1 cellular context compared by ENCODE assay signal in the genomic region with DNA sequence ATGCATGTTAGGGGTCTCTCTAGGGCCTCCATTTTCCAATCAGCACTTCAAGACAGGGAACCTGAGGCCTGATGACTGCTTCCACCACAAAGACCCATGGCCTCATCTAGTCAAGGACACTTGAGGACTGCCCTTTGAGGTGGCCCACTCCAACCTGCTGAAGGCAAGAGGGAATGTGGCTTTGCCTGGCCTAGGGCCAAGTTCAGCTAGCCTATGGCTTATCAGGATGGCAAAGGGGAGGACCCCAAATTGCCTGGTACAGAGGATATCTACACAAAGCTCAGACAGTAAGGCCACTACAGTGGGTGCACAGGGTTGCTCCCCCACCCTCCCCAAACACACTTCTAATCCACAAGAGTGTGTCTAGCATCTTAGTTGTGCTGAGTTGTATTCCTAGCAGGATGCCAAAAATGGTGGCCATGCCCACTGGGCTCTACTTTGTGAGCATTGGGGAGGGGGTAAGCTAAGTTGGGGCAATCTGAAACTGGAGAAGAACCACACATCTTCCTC.
A peak's percentile ranks its signal among the peaks of the same experiment; 100 is the strongest.
TF ChIP-seq lines count a peak whose summit lies in the region.

No MANE protein-coding gene starts in this region.

TF ChIP-seq in K562, 482 proteins besides CTCF, POLR2A, EP300 and RAD21:
- TF ChIP-seq, protein P1, sequence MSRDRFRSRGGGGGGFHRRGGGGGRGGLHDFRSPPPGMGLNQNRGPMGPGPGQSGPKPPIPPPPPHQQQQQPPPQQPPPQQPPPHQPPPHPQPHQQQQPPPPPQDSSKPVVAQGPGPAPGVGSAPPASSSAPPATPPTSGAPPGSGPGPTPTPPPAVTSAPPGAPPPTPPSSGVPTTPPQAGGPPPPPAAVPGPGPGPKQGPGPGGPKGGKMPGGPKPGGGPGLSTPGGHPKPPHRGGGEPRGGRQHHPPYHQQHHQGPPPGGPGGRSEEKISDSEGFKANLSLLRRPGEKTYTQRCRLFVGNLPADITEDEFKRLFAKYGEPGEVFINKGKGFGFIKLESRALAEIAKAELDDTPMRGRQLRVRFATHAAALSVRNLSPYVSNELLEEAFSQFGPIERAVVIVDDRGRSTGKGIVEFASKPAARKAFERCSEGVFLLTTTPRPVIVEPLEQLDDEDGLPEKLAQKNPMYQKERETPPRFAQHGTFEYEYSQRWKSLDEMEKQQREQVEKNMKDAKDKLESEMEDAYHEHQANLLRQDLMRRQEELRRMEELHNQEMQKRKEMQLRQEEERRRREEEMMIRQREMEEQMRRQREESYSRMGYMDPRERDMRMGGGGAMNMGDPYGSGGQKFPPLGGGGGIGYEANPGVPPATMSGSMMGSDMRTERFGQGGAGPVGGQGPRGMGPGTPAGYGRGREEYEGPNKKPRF (IDR thresholded peaks at IDR 0.05; ENCODE audit: low read depth, low read length): no peak
- TF ChIP-seq ZNF785 (CRISPR knock-in tag; IDR thresholded peaks at IDR 0.05) (no peak), NFIC (IDR thresholded peaks at IDR 0.05) (peak; percentile 74)
